Comparison of ENCODE assay signal across 24 cellular contexts in the genomic region with DNA sequence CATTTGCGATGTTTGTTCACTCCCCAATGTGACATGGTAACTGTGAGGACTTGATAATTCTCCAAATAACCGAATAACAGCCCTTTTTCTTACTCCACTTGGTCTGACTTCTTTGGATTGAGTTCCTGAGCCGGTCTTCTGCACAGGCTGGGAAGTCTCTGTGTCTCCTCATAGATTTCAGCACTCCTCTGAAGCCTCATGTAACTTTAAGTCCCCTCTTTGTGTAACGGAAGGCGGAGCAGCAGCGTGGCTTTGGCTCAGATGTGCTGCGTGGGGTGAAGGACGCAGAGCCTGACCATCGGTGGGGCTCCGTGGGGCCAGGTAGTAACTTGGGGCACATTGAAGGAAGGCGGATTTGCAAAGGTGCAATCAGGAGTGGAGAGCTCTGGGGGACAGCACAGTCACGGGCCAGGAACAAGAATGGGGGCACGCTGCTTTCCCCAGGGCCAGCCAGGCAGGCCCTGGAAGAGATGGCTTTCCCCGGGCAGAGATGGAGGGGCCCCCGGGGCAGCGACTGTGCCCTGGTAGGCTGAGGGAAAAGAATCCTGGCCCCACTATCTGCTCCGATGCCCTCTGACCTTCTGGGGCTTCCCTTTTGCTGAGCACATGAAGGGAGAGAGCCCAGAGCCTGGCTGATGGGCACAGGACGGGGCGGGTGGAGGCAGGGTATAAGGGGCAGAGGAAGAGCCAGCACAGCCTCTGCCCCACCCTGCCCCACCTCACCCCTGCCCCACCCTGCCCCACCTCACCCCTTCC. TPM values are rescaled to one million over a fixed set of nuclear protein-coding genes. Genes with fewer than 3 reads are reported as not detected.
"Had no signal": no experiment of that assay in that cellular context is flagged by ENCODE, and none has a peak within 500 bp of the region (broad histone marks: within the 10 kb centered on the region; RNA-seq: fewer than 3 reads in every experiment).

No MANE protein-coding gene starts in this region.

- H3K27me3 Mint-ChIP-seq: activated CD4-positive, alpha-beta memory T cell treated with anti-CD3 and anti-CD28 coated beads, Interleukin-2, amount 10 ng/mL, durations not matched to agents 7 days and 5 days; activated CD8-positive, alpha-beta memory T cell treated with anti-CD3 and anti-CD28 coated beads, Interleukin-2, amount 10 ng/mL, durations not matched to agents 7 days and 5 days; activated naive CD8-positive, alpha-beta T cell treated with anti-CD3 and anti-CD28 coated beads, Interleukin-2, amount 10 ng/mL, durations not matched to agents 7 days and 5 days had no signal

- H3K9me3 Mint-ChIP-seq: activated CD4-positive, alpha-beta memory T cell treated with anti-CD3 and anti-CD28 coated beads, Interleukin-2, amount 10 ng/mL, durations not matched to agents 7 days and 5 days; activated naive CD8-positive, alpha-beta T cell treated with anti-CD3 and anti-CD28 coated beads, Interleukin-2, amount 10 ng/mL, durations not matched to agents 7 days and 5 days; activated T-helper 17 cell treated with anti-CD3 and anti-CD28 coated beads, Interleukin-2, amount 50 U/mL, for 72 hours; endodermal cell; immature natural killer cell; stimulated activated memory B cell treated with anti-CD40 and anti-IgM and Interleukin-4, amounts not matched to agents 10 μg/mL and 1 μg/mL and 100 μg/mL, for 72 hours had no signal

- H3K36me3 Mint-ChIP-seq: activated CD8-positive, alpha-beta memory T cell treated with anti-CD3 and anti-CD28 coated beads, Interleukin-2, amount 10 ng/mL, durations not matched to agents 7 days and 5 days; activated naive CD8-positive, alpha-beta T cell treated with anti-CD3 and anti-CD28 coated beads, Interleukin-2, amount 10 ng/mL, durations not matched to agents 7 days and 5 days; immature natural killer cell; naive thymus-derived CD8-positive, alpha-beta T cell; stimulated activated memory B cell treated with anti-CD40 and anti-IgM and Interleukin-4, amounts not matched to agents 10 μg/mL and 1 μg/mL and 100 μg/mL, for 72 hours had no signal

- H3K4me3 Mint-ChIP-seq: activated CD4-positive, alpha-beta memory T cell treated with anti-CD3 and anti-CD28 coated beads, Interleukin-2, amount 10 ng/mL, durations not matched to agents 7 days and 5 days; activated CD8-positive, alpha-beta memory T cell treated with anti-CD3 and anti-CD28 coated beads, Interleukin-2, amount 10 ng/mL, durations not matched to agents 7 days and 5 days; activated naive CD8-positive, alpha-beta T cell treated with anti-CD3 and anti-CD28 coated beads, Interleukin-2, amount 10 ng/mL, durations not matched to agents 7 days and 5 days; activated T-helper 17 cell treated with anti-CD3 and anti-CD28 coated beads, Interleukin-2, amount 50 U/mL, for 72 hours; endodermal cell; immature natural killer cell; naive thymus-derived CD8-positive, alpha-beta T cell; stimulated activated memory B cell treated with anti-CD40 and anti-IgM and Interleukin-4, amounts not matched to agents 10 μg/mL and 1 μg/mL and 100 μg/mL, for 72 hours had no signal

- H3K27me3 ChIP-seq: body of pancreas, colonic mucosa, right lobe of liver, transverse colon, uterus had no signal

- H3K4me1 ChIP-seq: body of pancreas, colonic mucosa had no signal

- H3K36me3 ChIP-seq: colonic mucosa, right lobe of liver, transverse colon, uterus had no signal

- H3K27ac ChIP-seq: body of pancreas, colonic mucosa, epithelial cell of prostate, psoas muscle, transverse colon had no signal

- H3K4me1 Mint-ChIP-seq: activated CD4-positive, alpha-beta memory T cell treated with anti-CD3 and anti-CD28 coated beads, Interleukin-2, amount 10 ng/mL, durations not matched to agents 7 days and 5 days; activated CD8-positive, alpha-beta memory T cell treated with anti-CD3 and anti-CD28 coated beads, Interleukin-2, amount 10 ng/mL, durations not matched to agents 7 days and 5 days; activated naive CD8-positive, alpha-beta T cell treated with anti-CD3 and anti-CD28 coated beads, Interleukin-2, amount 10 ng/mL, durations not matched to agents 7 days and 5 days; activated T-helper 17 cell treated with anti-CD3 and anti-CD28 coated beads, Interleukin-2, amount 50 U/mL, for 72 hours; endodermal cell; immature natural killer cell; naive thymus-derived CD8-positive, alpha-beta T cell; stimulated activated memory B cell treated with anti-CD40 and anti-IgM and Interleukin-4, amounts not matched to agents 10 μg/mL and 1 μg/mL and 100 μg/mL, for 72 hours had no signal

- ATAC-seq: activated CD8-positive, alpha-beta memory T cell treated with anti-CD3 and anti-CD28 coated beads, Interleukin-2, amount 10 ng/mL, durations not matched to agents 7 days and 5 days; activated T-helper 17 cell treated with anti-CD3 and anti-CD28 coated beads, Interleukin-2, amount 50 U/mL, for 72 hours; naive thymus-derived CD8-positive, alpha-beta T cell; right lobe of liver; stimulated activated memory B cell treated with anti-CD40 and anti-IgM and Interleukin-4, amounts not matched to agents 10 μg/mL and 1 μg/mL and 100 μg/mL, for 72 hours had no signal

- H3K27ac Mint-ChIP-seq: activated CD4-positive, alpha-beta memory T cell treated with anti-CD3 and anti-CD28 coated beads, Interleukin-2, amount 10 ng/mL, durations not matched to agents 7 days and 5 days; activated CD8-positive, alpha-beta memory T cell treated with anti-CD3 and anti-CD28 coated beads, Interleukin-2, amount 10 ng/mL, durations not matched to agents 7 days and 5 days; activated naive CD8-positive, alpha-beta T cell treated with anti-CD3 and anti-CD28 coated beads, Interleukin-2, amount 10 ng/mL, durations not matched to agents 7 days and 5 days; activated T-helper 17 cell treated with anti-CD3 and anti-CD28 coated beads, Interleukin-2, amount 50 U/mL, for 72 hours; endodermal cell; immature natural killer cell; stimulated activated memory B cell treated with anti-CD40 and anti-IgM and Interleukin-4, amounts not matched to agents 10 μg/mL and 1 μg/mL and 100 μg/mL, for 72 hours had no signal

- H3K9me3 ChIP-seq: body of pancreas, colonic mucosa, psoas muscle, right lobe of liver, transverse colon, uterus had no signal

- H3K4me3 ChIP-seq: body of pancreas, colonic mucosa, psoas muscle, right lobe of liver, smooth muscle cell, transverse colon, uterus had no signal

- DNase-seq: activated CD4-positive, alpha-beta memory T cell treated with anti-CD3 and anti-CD28 coated beads, Interleukin-2, amount 10 ng/mL, durations not matched to agents 7 days and 5 days; activated CD4-positive, alpha-beta T cell treated with anti-CD3 and anti-CD28 coated beads for 48 hours; activated CD4-positive, CD25-positive, alpha-beta regulatory T cell; activated CD8-positive, alpha-beta memory T cell treated with anti-CD3 and anti-CD28 coated beads, Interleukin-2, amount 10 ng/mL, durations not matched to agents 7 days and 5 days; activated naive CD4-positive, alpha-beta T cell treated with Interleukin-2 at 50 U/mL for 16 hours; activated naive CD8-positive, alpha-beta T cell treated with anti-CD3 and anti-CD28 coated beads, Interleukin-2, amount 10 ng/mL, durations not matched to agents 7 days and 5 days; central memory CD4-positive, alpha-beta T cell; colonic mucosa; endodermal cell; foreskin melanocyte; immature natural killer cell; kidney glomerular epithelial cell; naive thymus-derived CD8-positive, alpha-beta T cell; stimulated activated CD4-positive, alpha-beta T cell treated with anti-CD3 and anti-CD28 coated beads, Interleukin-4, amount 100 ng/mL, for 4 hours; T1000; transverse colon had no signal

RNA-seq across cellular contexts. Expression of a gene that starts 56.8 kb away (rescaled TPM):
- total RNA-seq: activated naive CD8-positive, alpha-beta T cell treated with anti-CD3 and anti-CD28 coated beads, Interleukin-2, amount 10 ng/mL, durations not matched to agents 7 days and 5 days; smooth muscle cell had no signal
- polyA plus RNA-seq: immature natural killer cell had no signal
